ENCODE assay signal across 32 cellular contexts in genomic region chr20:36920334-36920730, GRCh38. TPM values are rescaled to one million over a fixed set of nuclear protein-coding genes. Genes with fewer than 3 reads are reported as not detected.
"Had no signal": no experiment of that assay in that cellular context is flagged by ENCODE, and none has a peak within 500 bp of the region (broad histone marks: within the 10 kb centered on the region; RNA-seq: fewer than 3 reads in every experiment).

No MANE protein-coding gene starts in this region.

- H3K27ac ChIP-seq: adrenal gland, body of pancreas, coronary artery, hepatocyte, parathyroid adenoma, psoas muscle, stomach, thyroid gland, WERI-Rb-1 had no signal

- H3K36me3 Mint-ChIP-seq: mesothelial cell of epicardium; stimulated activated naive B cell treated with anti-CD40 and anti-IgM and Interleukin-4, amounts not matched to agents 10 μg/mL and 1 μg/mL and 100 μg/mL, for 72 hours had no signal

- ATAC-seq: gastroesophageal sphincter had no signal

- H3K79me2 ChIP-seq: hepatocyte, parathyroid adenoma had no signal

- H3K4me1 ChIP-seq: adrenal gland, body of pancreas, parathyroid adenoma, psoas muscle, thyroid gland had no signal

- H2AFZ ChIP-seq: hepatocyte, parathyroid adenoma had no signal

- H3K27me3 ChIP-seq: adrenal gland, body of pancreas, dorsolateral prefrontal cortex, gastroesophageal sphincter, hepatocyte, stomach, thyroid gland had no signal

- H3K9me3 Mint-ChIP-seq: effector memory CD8-positive, alpha-beta T cell; mesothelial cell of epicardium; naive B cell; neural crest cell; stimulated activated naive B cell treated with anti-CD40 and anti-IgM and Interleukin-4, amounts not matched to agents 10 μg/mL and 1 μg/mL and 100 μg/mL, for 72 hours; T-helper 2 cell treated with Interferon-gamma antibody and Interleukin-4, amounts not matched to agents 5 μg/mL and 100 μg/mL, for 36 hours had no signal

- H3K9me3 ChIP-seq: adrenal gland, body of pancreas, gastroesophageal sphincter, psoas muscle, SK-N-SH, stomach, thyroid gland had no signal

- H3K27ac Mint-ChIP-seq: activated CD8-positive, alpha-beta T cell treated with anti-CD3 and anti-CD28 coated beads, Interleukin-2, amount 10 ng/mL, durations not matched to agents 7 days and 5 days; mesothelial cell of epicardium; naive B cell; stimulated activated naive B cell treated with anti-CD40 and anti-IgM and Interleukin-4, amounts not matched to agents 10 μg/mL and 1 μg/mL and 100 μg/mL, for 72 hours had no signal

- H3K4me2 ChIP-seq: hepatocyte, SK-N-SH, smooth muscle cell had no signal

- H3K4me3 ChIP-seq: adrenal gland, body of pancreas, coronary artery, dorsolateral prefrontal cortex, gastroesophageal sphincter, hepatocyte, psoas muscle, smooth muscle cell, stomach, thyroid gland had no signal

- DNase-seq: activated CD4-positive, alpha-beta T cell treated with anti-CD3 and anti-CD28 coated beads, Interleukin-2, amount 50 U/mL, for 1 hour; activated CD8-positive, alpha-beta memory T cell treated with anti-CD3 and anti-CD28 coated beads, Interleukin-2, amount 10 ng/mL, durations not matched to agents 7 days and 5 days; activated gamma-delta T cell; activated naive CD4-positive, alpha-beta T cell treated with anti-CD3 and anti-CD28 coated beads, Interleukin-2, amount 50 U/mL, for 16 hours; aorta; islet precursor cell; left ventricle myocardium superior; psoas muscle; stimulated activated CD4-positive, alpha-beta T cell treated with anti-CD3 and anti-CD28 coated beads, Interleukin-1b, Interleukin-23, amount 100 ng/mL, for 48 hours; stimulated activated CD4-positive, alpha-beta T cell treated with anti-CD3 and anti-CD28 coated beads, Interleukin-4, amount 100 ng/mL, for 4 hours; stimulated activated CD8-positive, alpha-beta memory T cell treated with anti-CD3 and anti-CD28 coated beads, Interleukin-4, amount 100 ng/mL, for 48 hours; stomach; thyroid gland had no signal

- H3K27me3 Mint-ChIP-seq: activated CD8-positive, alpha-beta memory T cell treated with anti-CD3 and anti-CD28 coated beads, Interleukin-2, amount 10 ng/mL, durations not matched to agents 7 days and 5 days; effector memory CD8-positive, alpha-beta T cell; naive B cell; stimulated activated naive B cell treated with anti-CD40 and anti-IgM and Interleukin-4, amounts not matched to agents 10 μg/mL and 1 μg/mL and 100 μg/mL, for 72 hours had no signal

- H3K4me1 Mint-ChIP-seq: naive B cell; stimulated activated naive B cell treated with anti-CD40 and anti-IgM and Interleukin-4, amounts not matched to agents 10 μg/mL and 1 μg/mL and 100 μg/mL, for 72 hours had no signal

- H3K4me3 Mint-ChIP-seq: activated CD8-positive, alpha-beta memory T cell treated with anti-CD3 and anti-CD28 coated beads, Interleukin-2, amount 10 ng/mL, durations not matched to agents 7 days and 5 days; activated CD8-positive, alpha-beta T cell treated with anti-CD3 and anti-CD28 coated beads, Interleukin-2, amount 10 ng/mL, durations not matched to agents 7 days and 5 days; effector memory CD8-positive, alpha-beta T cell; mesothelial cell of epicardium; naive B cell; neural crest cell; stimulated activated naive B cell treated with anti-CD40 and anti-IgM and Interleukin-4, amounts not matched to agents 10 μg/mL and 1 μg/mL and 100 μg/mL, for 72 hours; T-helper 2 cell treated with Interferon-gamma antibody and Interleukin-4, amounts not matched to agents 5 μg/mL and 100 μg/mL, for 36 hours had no signal

- H3K9ac ChIP-seq: parathyroid adenoma, SK-N-SH had no signal

RNA-seq across cellular contexts. Expression of gene TLDC2, which starts 44.4 kb away (rescaled TPM):
- total RNA-seq: activated CD8-positive, alpha-beta memory T cell treated with anti-CD3 and anti-CD28 coated beads, Interleukin-2, amount 10 ng/mL, durations not matched to agents 7 days and 5 days; activated CD8-positive, alpha-beta T cell treated with anti-CD3 and anti-CD28 coated beads, Interleukin-2, amount 10 ng/mL, durations not matched to agents 7 days and 5 days; body of pancreas; fibroblast of villous mesenchyme; left ventricle myocardium superior; lung microvascular endothelial cell; neural crest cell; smooth muscle cell had no signal
- polyA plus RNA-seq: smooth muscle cell had no signal
